ENCODE assay signal across 16 cellular contexts in the genomic region with DNA sequence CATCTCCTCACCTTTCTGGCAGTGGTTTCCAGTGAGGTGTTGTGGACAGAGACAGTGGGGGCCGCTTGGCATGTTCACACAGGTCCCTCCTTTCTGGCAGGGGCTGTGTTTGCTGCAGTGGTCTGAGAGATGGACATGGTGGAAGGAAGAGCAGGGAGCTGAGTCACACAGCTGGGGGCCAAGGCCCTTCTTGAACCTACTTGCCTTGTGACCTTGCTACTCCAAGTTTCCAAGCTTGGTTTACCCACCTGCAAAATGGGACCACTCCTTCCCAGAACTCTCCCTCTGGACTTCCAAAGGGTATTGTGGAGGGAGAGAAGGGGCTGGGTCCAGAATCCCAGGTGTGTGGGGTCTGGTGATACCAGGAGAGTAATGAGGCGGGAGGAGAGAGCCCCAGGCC. TPM values are rescaled to one million over a fixed set of nuclear protein-coding genes. Genes with fewer than 3 reads are reported as not detected.
DNase-seq lines count a peak whose midpoint lies in the region; TF ChIP-seq lines count a peak whose summit lies in the region.
"Had no signal": no experiment of that assay in that cellular context is flagged by ENCODE, and none has a peak within 500 bp of the region (broad histone marks: within the 10 kb centered on the region; RNA-seq: fewer than 3 reads in every experiment).

No MANE protein-coding gene starts in this region.

- H3K4me3 ChIP-seq in BLaER1 (no peak overlapping the region), mucosa of stomach (ENCODE audit: low read length) (no peak overlapping the region), HAP-1 (no peak overlapping the region), lower leg skin (ENCODE audit: low read depth, poor library complexity, severe bottlenecking) (no peak overlapping the region)

- TF ChIP-seq CTCF in GM13976 (IDR thresholded peaks at IDR 0.05; ENCODE audit: borderline replicate concordance, control extremely low read depth, extremely low read depth, insufficient read depth, missing control alignments) (no peak), lower leg skin (IDR thresholded peaks at IDR 0.05) (no peak)

- intact Hi-C loops in activated T-helper 1 cell treated with anti-CD3 and anti-CD28 coated beads, Interleukin-12 subunit alpha, Interleukin-12 subunit beta, Interleukin-2, Interleukin-4 antibody, amounts not matched to agents 30 ng/mL and 10 ng/mL and 1 ng/mL, durations not matched to agents 14 hours and 24 hours and 36 hours (cut with micrococcal nuclease) = no loop called here
- intact Hi-C loops in lower leg skin (cut with DNase I; ENCODE audit: low total_unique reads) = loop anchor here (2.0 kb wide), 1 partner anchor 49 kb away; no protein-coding TSS in a partner anchor

- no peaks in the 10 kb centered on the region for H3K9me3 ChIP-seq in BLaER1
- no peaks in the 10 kb centered on the region for H3K9me3 ChIP-seq in mucosa of stomach (ENCODE audit: control insufficient read depth, low read length)
- H3K9me3 ChIP-seq in HAP-1 = no peaks in the 10 kb centered on the region
- H3K9me3 ChIP-seq: gastrocnemius medialis had no signal

- no peaks in the 10 kb centered on the region for H3K36me3 Mint-ChIP-seq in activated T-helper 1 cell treated with anti-CD3 and anti-CD28 coated beads, Interleukin-12 subunit alpha, Interleukin-12 subunit beta, Interleukin-2, Interleukin-4 antibody, amounts not matched to agents 30 ng/mL and 10 ng/mL and 1 ng/mL, durations not matched to agents 14 hours and 24 hours and 36 hours (ENCODE audit: low read depth)

- no peaks in the 10 kb centered on the region for H4K20me1 ChIP-seq in BLaER1

- H3K27ac Mint-ChIP-seq in activated T-helper 1 cell treated with anti-CD3 and anti-CD28 coated beads, Interleukin-12 subunit alpha, Interleukin-12 subunit beta, Interleukin-2, Interleukin-4 antibody, amounts not matched to agents 30 ng/mL and 10 ng/mL and 1 ng/mL, durations not matched to agents 14 hours and 24 hours and 36 hours = no peak overlapping the region

- H3K4me2 ChIP-seq in BLaER1 = peak overlapping the region; percentile 95

- peak overlapping the region; percentile 81 for H3K27ac ChIP-seq in BLaER1
- H3K27ac ChIP-seq: gastrocnemius medialis, parathyroid adenoma had no signal

- DNase-seq in GM13976 (ENCODE audit: low spot score) (peak; percentile 29), glomerular visceral epithelial cell (ENCODE audit: extremely low spot score) (no peak), DMS79 treated with DMSO at 0.1 percent for 48 hours (lab: John Stamatoyannopoulos, UW) (no peak), HAP-1 (ENCODE audit: low spot score in 2 of 2) (no peak), lower leg skin (ENCODE audit: low spot score in 2 of 2) (no peak)
- DNase-seq in activated T-helper 1 cell treated with anti-CD3 and anti-CD28 coated beads, Interleukin-12 subunit alpha, Interleukin-12 subunit beta, Interleukin-2, Interleukin-4 antibody, amounts not matched to agents 30 ng/mL and 10 ng/mL and 1 ng/mL, durations not matched to agents 14 hours and 24 hours and 36 hours (ENCODE audit: low spot score) = no peak
- DNase-seq: activated CD4-positive, alpha-beta T cell treated with anti-CD3 and anti-CD28 coated beads for 48 hours; activated naive CD4-positive, alpha-beta T cell treated with Interleukin-2 at 50 U/mL for 16 hours; C1 segment of cervical spinal cord; gastrocnemius medialis; NCI-H2107 had no signal

- H3K9ac ChIP-seq in BLaER1 (peak overlapping the region; percentile 77), mucosa of stomach (ENCODE audit: low read length) (peak overlapping the region; percentile 55)
- H3K9ac ChIP-seq: parathyroid adenoma had no signal

- H3K27me3 ChIP-seq in BLaER1 = peaks cover 33% of the 10 kb centered on the region
- peaks cover 40% of the 10 kb centered on the region for H3K27me3 ChIP-seq in mucosa of stomach (ENCODE audit: control insufficient read depth, insufficient read depth, low read length)
- no peaks in the 10 kb centered on the region for H3K27me3 ChIP-seq in HAP-1 (ENCODE audit: low read depth)

- H3K27me3 Mint-ChIP-seq in activated T-helper 1 cell treated with anti-CD3 and anti-CD28 coated beads, Interleukin-12 subunit alpha, Interleukin-12 subunit beta, Interleukin-2, Interleukin-4 antibody, amounts not matched to agents 30 ng/mL and 10 ng/mL and 1 ng/mL, durations not matched to agents 14 hours and 24 hours and 36 hours (ENCODE audit: insufficient read depth) = peaks cover 34% of the 10 kb centered on the region

- H3K4me3 Mint-ChIP-seq in activated T-helper 1 cell treated with anti-CD3 and anti-CD28 coated beads, Interleukin-12 subunit alpha, Interleukin-12 subunit beta, Interleukin-2, Interleukin-4 antibody, amounts not matched to agents 30 ng/mL and 10 ng/mL and 1 ng/mL, durations not matched to agents 14 hours and 24 hours and 36 hours = peak overlapping the region; percentile 37

- H3K9me3 Mint-ChIP-seq in activated T-helper 1 cell treated with anti-CD3 and anti-CD28 coated beads, Interleukin-12 subunit alpha, Interleukin-12 subunit beta, Interleukin-2, Interleukin-4 antibody, amounts not matched to agents 30 ng/mL and 10 ng/mL and 1 ng/mL, durations not matched to agents 14 hours and 24 hours and 36 hours = no peaks in the 10 kb centered on the region
- H3K9me3 Mint-ChIP-seq: T-helper 2 cell treated with Interferon-gamma antibody and Interleukin-4, amounts not matched to agents 5 μg/mL and 100 μg/mL, for 36 hours had no signal

- no peak for TF ChIP-seq POLR2A in lower leg skin (IDR thresholded peaks at IDR 0.05)

- WGBS in lower leg skin, 2 donors = 95 to 100% methylated on average over 1 to 2 of the region's 2 CpGs

- in situ Hi-C loops in GM13976 (cut with MboI; ENCODE audit: low sequenced_read_pairs, unreplicated experiment) (loop anchor here (10.0 kb wide), 1 partner anchor 49 kb away; no protein-coding TSS in a partner anchor), HAP-1 (cut with MboI; ENCODE audit: low sequenced_read_pairs) (no loop called here)

- H3K4me1 ChIP-seq in BLaER1 (peaks cover 59% of the 10 kb centered on the region), mucosa of stomach (ENCODE audit: control insufficient read depth, insufficient read depth, low read length) (peaks cover 40% of the 10 kb centered on the region), HAP-1 (peaks cover 10% of the 10 kb centered on the region)

- no peaks in the 10 kb centered on the region for H3K36me3 ChIP-seq in BLaER1
- no peaks in the 10 kb centered on the region for H3K36me3 ChIP-seq in mucosa of stomach (ENCODE audit: control insufficient read depth, insufficient read depth, low read length)
- no peaks in the 10 kb centered on the region for H3K36me3 ChIP-seq in HAP-1 (replicated peaks)
- H3K36me3 ChIP-seq: gastrocnemius medialis had no signal

- H3K4me1 Mint-ChIP-seq in activated T-helper 1 cell treated with anti-CD3 and anti-CD28 coated beads, Interleukin-12 subunit alpha, Interleukin-12 subunit beta, Interleukin-2, Interleukin-4 antibody, amounts not matched to agents 30 ng/mL and 10 ng/mL and 1 ng/mL, durations not matched to agents 14 hours and 24 hours and 36 hours (ENCODE audit: low read depth) = peaks cover 17% of the 10 kb centered on the region

RNA-seq across cellular contexts. Expression of a gene that starts 4.1 kb away (rescaled TPM):
- total RNA-seq in activated T-helper 1 cell treated with anti-CD3 and anti-CD28 coated beads, Interleukin-12 subunit alpha, Interleukin-12 subunit beta, Interleukin-2, Interleukin-4 antibody, amounts not matched to agents 30 ng/mL and 10 ng/mL and 1 ng/mL, durations not matched to agents 14 hours and 24 hours and 36 hours = 1.3 and 2.2 TPM in 2 replicates
- 10 to 100 TPM in 2 of 4 donors, 1 to 10 TPM in 2; 1.9 to 14.5 (median 10.1) TPM for total RNA-seq in lower leg skin
- total RNA-seq: cardiac septum had no signal

RNA-seq across cellular contexts. Expression of a gene that starts 4.9 kb away (rescaled TPM):
- total RNA-seq in activated T-helper 1 cell treated with anti-CD3 and anti-CD28 coated beads, Interleukin-12 subunit alpha, Interleukin-12 subunit beta, Interleukin-2, Interleukin-4 antibody, amounts not matched to agents 30 ng/mL and 10 ng/mL and 1 ng/mL, durations not matched to agents 14 hours and 24 hours and 36 hours = not detected in 2 replicates
- total RNA-seq in lower leg skin = not detected
- total RNA-seq: cardiac septum, gastrocnemius medialis had no signal

RNA-seq across cellular contexts. Expression of a gene that starts 21.1 kb away (rescaled TPM):
- total RNA-seq in activated T-helper 1 cell treated with anti-CD3 and anti-CD28 coated beads, Interleukin-12 subunit alpha, Interleukin-12 subunit beta, Interleukin-2, Interleukin-4 antibody, amounts not matched to agents 30 ng/mL and 10 ng/mL and 1 ng/mL, durations not matched to agents 14 hours and 24 hours and 36 hours = 0.26 TPM in 1 of 2 replicates, not detected in the other
- under 1 TPM in 2 of 4 donors, not detected in 2; 0.12 to 0.39 TPM for total RNA-seq in lower leg skin
- total RNA-seq: cardiac septum, gastrocnemius medialis had no signal

RNA-seq across cellular contexts. Expression of a gene that starts 21.2 kb away (rescaled TPM):
- total RNA-seq in activated T-helper 1 cell treated with anti-CD3 and anti-CD28 coated beads, Interleukin-12 subunit alpha, Interleukin-12 subunit beta, Interleukin-2, Interleukin-4 antibody, amounts not matched to agents 30 ng/mL and 10 ng/mL and 1 ng/mL, durations not matched to agents 14 hours and 24 hours and 36 hours = 122 and 132 TPM in 2 replicates
- total RNA-seq in lower leg skin = 10 to 100 TPM; 29.5 to 56.7 (median 38.1) TPM

RNA-seq across cellular contexts. Expression of a gene that starts 41.3 kb away (rescaled TPM):
- total RNA-seq in activated T-helper 1 cell treated with anti-CD3 and anti-CD28 coated beads, Interleukin-12 subunit alpha, Interleukin-12 subunit beta, Interleukin-2, Interleukin-4 antibody, amounts not matched to agents 30 ng/mL and 10 ng/mL and 1 ng/mL, durations not matched to agents 14 hours and 24 hours and 36 hours = 10.3 and 11.2 TPM in 2 replicates
- total RNA-seq in lower leg skin = 10 to 100 TPM in 1 of 4 donors, 1 to 10 TPM in 3; 5.4 to 10.2 (median 8.0) TPM
